In the genomic region with DNA sequence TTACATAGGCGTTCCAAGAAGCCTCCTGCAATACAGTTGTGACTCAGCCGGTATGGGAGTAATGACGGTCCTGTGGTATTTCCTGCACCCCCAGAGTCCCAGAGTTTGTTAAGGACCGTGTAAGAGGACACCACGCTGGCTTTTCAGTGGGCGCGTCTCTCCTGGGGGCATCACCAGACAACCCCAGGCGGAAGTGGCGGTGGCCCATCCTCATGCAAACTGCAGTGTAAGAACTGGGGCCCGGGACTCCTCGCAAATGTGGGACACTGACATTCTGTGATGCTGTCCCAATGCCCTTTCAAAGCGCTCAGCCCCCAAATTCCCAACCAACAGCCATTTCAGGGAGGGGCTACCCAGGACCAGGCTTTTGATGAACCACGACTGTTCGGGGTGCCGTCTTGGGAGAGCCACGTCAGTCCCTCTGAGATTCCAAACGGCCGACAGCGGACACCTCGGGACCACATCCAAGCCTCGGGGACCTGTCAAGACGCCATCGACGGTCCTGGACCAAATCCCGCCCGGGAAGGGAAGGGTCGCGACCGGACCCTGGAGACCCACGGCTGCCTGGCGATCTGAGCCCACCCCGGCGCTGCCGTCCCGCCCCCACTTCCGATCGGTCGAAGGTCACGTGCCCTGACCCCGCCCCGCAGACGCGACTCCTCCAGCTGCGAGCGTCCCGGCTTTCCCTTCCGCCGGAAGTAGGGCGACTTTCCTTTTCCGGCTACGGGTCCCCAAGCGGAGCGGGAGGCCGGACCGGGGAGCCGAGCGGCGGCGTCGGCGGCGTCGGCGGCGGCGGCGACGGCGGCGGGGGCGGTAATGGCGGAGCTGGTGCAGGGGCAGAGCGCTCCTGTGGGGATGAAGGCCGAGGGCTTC, we compare ENCODE assay signal across 1 cellular context.
TF ChIP-seq lines count a peak whose summit lies in the region.

A gene with protein sequence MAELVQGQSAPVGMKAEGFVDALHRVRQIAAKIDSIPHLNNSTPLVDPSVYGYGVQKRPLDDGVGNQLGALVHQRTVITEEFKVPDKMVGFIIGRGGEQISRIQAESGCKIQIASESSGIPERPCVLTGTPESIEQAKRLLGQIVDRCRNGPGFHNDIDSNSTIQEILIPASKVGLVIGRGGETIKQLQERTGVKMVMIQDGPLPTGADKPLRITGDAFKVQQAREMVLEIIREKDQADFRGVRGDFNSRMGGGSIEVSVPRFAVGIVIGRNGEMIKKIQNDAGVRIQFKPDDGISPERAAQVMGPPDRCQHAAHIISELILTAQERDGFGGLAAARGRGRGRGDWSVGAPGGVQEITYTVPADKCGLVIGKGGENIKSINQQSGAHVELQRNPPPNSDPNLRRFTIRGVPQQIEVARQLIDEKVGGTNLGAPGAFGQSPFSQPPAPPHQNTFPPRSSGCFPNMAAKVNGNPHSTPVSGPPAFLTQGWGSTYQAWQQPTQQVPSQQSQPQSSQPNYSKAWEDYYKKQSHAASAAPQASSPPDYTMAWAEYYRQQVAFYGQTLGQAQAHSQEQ (plus strand): TSS at position 713 of the 873 bp plus-strand sequence. CDS start 104 bp downstream, at position 817.

TF ChIP-seq in K562, 482 proteins besides CTCF, POLR2A, EP300 and RAD21 (continued from another document and continues in another):
- no peak for TF ChIP-seq YBX1 (IDR thresholded peaks at IDR 0.05)
- TF ChIP-seq, protein P1, sequence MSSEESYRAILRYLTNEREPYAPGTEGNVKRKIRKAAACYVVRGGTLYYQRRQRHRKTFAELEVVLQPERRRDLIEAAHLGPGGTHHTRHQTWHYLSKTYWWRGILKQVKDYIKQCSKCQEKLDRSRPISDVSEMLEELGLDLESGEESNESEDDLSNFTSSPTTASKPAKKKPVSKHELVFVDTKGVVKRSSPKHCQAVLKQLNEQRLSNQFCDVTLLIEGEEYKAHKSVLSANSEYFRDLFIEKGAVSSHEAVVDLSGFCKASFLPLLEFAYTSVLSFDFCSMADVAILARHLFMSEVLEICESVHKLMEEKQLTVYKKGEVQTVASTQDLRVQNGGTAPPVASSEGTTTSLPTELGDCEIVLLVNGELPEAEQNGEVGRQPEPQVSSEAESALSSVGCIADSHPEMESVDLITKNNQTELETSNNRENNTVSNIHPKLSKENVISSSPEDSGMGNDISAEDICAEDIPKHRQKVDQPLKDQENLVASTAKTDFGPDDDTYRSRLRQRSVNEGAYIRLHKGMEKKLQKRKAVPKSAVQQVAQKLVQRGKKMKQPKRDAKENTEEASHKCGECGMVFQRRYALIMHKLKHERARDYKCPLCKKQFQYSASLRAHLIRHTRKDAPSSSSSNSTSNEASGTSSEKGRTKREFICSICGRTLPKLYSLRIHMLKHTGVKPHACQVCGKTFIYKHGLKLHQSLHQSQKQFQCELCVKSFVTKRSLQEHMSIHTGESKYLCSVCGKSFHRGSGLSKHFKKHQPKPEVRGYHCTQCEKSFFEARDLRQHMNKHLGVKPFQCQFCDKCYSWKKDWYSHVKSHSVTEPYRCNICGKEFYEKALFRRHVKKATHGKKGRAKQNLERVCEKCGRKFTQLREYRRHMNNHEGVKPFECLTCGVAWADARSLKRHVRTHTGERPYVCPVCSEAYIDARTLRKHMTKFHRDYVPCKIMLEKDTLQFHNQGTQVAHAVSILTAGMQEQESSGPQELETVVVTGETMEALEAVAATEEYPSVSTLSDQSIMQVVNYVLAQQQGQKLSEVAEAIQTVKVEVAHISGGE (CRISPR knock-in tag; IDR thresholded peaks at IDR 0.05): peak; percentile 89 to 97 (median 95); a peak in 5 of 6 replicates
- 0 out of 2 replicates have a peak, but pooled peaks have one; percentile 67 for TF ChIP-seq OTX1 (CRISPR knock-in tag; IDR thresholded peaks at IDR 0.05)
- TF ChIP-seq ZSCAN29 (IDR thresholded peaks at IDR 0.05): no peak
- no peak for TF ChIP-seq RBM15 (IDR thresholded peaks at IDR 0.05; ENCODE audit: insufficient read depth, low read length)
- no peak for TF ChIP-seq NR3C1 (CRISPR knock-in tag; IDR thresholded peaks at IDR 0.05)
- peak; percentile 61 for TF ChIP-seq DACH1 (IDR thresholded peaks at IDR 0.05; ENCODE audit: partially characterized antibody)
- TF ChIP-seq ARID1B (IDR thresholded peaks at IDR 0.05): peak; percentile 32; the same call in 1 of the 2 replicates
- TF ChIP-seq NFRKB (IDR thresholded peaks at IDR 0.05; ENCODE audit: low read depth): peak; percentile 67; the same call in 1 of the 2 replicates
- 0 out of 2 replicates have a peak, but pooled peaks have one; percentile 36 for TF ChIP-seq ELF2 (CRISPR knock-in tag; IDR thresholded peaks at IDR 0.05)
- TF ChIP-seq, protein P2, sequence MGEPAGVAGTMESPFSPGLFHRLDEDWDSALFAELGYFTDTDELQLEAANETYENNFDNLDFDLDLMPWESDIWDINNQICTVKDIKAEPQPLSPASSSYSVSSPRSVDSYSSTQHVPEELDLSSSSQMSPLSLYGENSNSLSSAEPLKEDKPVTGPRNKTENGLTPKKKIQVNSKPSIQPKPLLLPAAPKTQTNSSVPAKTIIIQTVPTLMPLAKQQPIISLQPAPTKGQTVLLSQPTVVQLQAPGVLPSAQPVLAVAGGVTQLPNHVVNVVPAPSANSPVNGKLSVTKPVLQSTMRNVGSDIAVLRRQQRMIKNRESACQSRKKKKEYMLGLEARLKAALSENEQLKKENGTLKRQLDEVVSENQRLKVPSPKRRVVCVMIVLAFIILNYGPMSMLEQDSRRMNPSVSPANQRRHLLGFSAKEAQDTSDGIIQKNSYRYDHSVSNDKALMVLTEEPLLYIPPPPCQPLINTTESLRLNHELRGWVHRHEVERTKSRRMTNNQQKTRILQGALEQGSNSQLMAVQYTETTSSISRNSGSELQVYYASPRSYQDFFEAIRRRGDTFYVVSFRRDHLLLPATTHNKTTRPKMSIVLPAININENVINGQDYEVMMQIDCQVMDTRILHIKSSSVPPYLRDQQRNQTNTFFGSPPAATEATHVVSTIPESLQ (CRISPR knock-in tag; IDR thresholded peaks at IDR 0.05): 0 out of 2 replicates have a peak, but pooled peaks have one; percentile 65
- TF ChIP-seq TAF15 (IDR thresholded peaks at IDR 0.05; ENCODE audit: low read depth, low read length): no peak
- TF ChIP-seq ZNF778 (CRISPR knock-in tag; IDR thresholded peaks at IDR 0.05): no peak
- TF ChIP-seq, protein P3, sequence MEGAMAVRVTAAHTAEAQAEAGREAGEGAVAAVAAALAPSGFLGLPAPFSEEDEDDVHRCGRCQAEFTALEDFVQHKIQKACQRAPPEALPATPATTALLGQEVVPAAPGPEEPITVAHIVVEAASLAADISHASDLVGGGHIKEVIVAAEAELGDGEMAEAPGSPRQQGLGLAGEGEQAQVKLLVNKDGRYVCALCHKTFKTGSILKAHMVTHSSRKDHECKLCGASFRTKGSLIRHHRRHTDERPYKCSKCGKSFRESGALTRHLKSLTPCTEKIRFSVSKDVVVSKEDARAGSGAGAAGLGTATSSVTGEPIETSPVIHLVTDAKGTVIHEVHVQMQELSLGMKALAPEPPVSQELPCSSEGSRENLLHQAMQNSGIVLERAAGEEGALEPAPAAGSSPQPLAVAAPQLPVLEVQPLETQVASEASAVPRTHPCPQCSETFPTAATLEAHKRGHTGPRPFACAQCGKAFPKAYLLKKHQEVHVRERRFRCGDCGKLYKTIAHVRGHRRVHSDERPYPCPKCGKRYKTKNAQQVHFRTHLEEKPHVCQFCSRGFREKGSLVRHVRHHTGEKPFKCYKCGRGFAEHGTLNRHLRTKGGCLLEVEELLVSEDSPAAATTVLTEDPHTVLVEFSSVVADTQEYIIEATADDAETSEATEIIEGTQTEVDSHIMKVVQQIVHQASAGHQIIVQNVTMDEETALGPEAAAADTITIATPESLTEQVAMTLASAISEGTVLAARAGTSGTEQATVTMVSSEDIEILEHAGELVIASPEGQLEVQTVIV (CRISPR knock-in tag; IDR thresholded peaks at IDR 0.05; ENCODE audit: borderline replicate concordance): no peak
- peak; percentile 45; the same call in 1 of the 2 replicates for TF ChIP-seq MBD2 (IDR thresholded peaks at IDR 0.05; ENCODE audit: borderline replicate concordance, low read depth)
- TF ChIP-seq, protein P4, sequence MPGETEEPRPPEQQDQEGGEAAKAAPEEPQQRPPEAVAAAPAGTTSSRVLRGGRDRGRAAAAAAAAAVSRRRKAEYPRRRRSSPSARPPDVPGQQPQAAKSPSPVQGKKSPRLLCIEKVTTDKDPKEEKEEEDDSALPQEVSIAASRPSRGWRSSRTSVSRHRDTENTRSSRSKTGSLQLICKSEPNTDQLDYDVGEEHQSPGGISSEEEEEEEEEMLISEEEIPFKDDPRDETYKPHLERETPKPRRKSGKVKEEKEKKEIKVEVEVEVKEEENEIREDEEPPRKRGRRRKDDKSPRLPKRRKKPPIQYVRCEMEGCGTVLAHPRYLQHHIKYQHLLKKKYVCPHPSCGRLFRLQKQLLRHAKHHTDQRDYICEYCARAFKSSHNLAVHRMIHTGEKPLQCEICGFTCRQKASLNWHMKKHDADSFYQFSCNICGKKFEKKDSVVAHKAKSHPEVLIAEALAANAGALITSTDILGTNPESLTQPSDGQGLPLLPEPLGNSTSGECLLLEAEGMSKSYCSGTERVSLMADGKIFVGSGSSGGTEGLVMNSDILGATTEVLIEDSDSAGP (CRISPR knock-in tag; IDR thresholded peaks at IDR 0.05): no peak
- TF ChIP-seq FUS (optimal IDR thresholded peaks at IDR 0.05; ENCODE audit: low read depth, low read length): no peak
- TF ChIP-seq, protein P5, sequence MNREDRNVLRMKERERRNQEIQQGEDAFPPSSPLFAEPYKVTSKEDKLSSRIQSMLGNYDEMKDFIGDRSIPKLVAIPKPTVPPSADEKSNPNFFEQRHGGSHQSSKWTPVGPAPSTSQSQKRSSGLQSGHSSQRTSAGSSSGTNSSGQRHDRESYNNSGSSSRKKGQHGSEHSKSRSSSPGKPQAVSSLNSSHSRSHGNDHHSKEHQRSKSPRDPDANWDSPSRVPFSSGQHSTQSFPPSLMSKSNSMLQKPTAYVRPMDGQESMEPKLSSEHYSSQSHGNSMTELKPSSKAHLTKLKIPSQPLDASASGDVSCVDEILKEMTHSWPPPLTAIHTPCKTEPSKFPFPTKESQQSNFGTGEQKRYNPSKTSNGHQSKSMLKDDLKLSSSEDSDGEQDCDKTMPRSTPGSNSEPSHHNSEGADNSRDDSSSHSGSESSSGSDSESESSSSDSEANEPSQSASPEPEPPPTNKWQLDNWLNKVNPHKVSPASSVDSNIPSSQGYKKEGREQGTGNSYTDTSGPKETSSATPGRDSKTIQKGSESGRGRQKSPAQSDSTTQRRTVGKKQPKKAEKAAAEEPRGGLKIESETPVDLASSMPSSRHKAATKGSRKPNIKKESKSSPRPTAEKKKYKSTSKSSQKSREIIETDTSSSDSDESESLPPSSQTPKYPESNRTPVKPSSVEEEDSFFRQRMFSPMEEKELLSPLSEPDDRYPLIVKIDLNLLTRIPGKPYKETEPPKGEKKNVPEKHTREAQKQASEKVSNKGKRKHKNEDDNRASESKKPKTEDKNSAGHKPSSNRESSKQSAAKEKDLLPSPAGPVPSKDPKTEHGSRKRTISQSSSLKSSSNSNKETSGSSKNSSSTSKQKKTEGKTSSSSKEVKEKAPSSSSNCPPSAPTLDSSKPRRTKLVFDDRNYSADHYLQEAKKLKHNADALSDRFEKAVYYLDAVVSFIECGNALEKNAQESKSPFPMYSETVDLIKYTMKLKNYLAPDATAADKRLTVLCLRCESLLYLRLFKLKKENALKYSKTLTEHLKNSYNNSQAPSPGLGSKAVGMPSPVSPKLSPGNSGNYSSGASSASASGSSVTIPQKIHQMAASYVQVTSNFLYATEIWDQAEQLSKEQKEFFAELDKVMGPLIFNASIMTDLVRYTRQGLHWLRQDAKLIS (CRISPR knock-in tag; IDR thresholded peaks at IDR 0.05): peak; percentile 43; the same call in 1 of the 2 replicates
- TF ChIP-seq CBX2 (IDR thresholded peaks at IDR 0.05; ENCODE audit: insufficient read depth, low read length, poor library complexity, severe bottlenecking): no peak
- TF ChIP-seq, protein P6, sequence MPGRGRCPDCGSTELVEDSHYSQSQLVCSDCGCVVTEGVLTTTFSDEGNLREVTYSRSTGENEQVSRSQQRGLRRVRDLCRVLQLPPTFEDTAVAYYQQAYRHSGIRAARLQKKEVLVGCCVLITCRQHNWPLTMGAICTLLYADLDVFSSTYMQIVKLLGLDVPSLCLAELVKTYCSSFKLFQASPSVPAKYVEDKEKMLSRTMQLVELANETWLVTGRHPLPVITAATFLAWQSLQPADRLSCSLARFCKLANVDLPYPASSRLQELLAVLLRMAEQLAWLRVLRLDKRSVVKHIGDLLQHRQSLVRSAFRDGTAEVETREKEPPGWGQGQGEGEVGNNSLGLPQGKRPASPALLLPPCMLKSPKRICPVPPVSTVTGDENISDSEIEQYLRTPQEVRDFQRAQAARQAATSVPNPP (IDR thresholded peaks at IDR 0.05; ENCODE audit: borderline replicate concordance, insufficient read depth, insufficient read length): no peak
- TF ChIP-seq, protein P7, sequence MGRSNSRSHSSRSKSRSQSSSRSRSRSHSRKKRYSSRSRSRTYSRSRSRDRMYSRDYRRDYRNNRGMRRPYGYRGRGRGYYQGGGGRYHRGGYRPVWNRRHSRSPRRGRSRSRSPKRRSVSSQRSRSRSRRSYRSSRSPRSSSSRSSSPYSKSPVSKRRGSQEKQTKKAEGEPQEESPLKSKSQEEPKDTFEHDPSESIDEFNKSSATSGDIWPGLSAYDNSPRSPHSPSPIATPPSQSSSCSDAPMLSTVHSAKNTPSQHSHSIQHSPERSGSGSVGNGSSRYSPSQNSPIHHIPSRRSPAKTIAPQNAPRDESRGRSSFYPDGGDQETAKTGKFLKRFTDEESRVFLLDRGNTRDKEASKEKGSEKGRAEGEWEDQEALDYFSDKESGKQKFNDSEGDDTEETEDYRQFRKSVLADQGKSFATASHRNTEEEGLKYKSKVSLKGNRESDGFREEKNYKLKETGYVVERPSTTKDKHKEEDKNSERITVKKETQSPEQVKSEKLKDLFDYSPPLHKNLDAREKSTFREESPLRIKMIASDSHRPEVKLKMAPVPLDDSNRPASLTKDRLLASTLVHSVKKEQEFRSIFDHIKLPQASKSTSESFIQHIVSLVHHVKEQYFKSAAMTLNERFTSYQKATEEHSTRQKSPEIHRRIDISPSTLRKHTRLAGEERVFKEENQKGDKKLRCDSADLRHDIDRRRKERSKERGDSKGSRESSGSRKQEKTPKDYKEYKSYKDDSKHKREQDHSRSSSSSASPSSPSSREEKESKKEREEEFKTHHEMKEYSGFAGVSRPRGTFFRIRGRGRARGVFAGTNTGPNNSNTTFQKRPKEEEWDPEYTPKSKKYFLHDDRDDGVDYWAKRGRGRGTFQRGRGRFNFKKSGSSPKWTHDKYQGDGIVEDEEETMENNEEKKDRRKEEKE (IDR thresholded peaks at IDR 0.05; ENCODE audit: borderline replicate concordance in 1 of 2, control insufficient read depth in 1 of 2, low read depth in 2 of 2, low read length in 1 of 2): peak in 1 of 2 experiments; percentile 81; a peak in 1 of 4 replicates
- TF ChIP-seq, protein P8, sequence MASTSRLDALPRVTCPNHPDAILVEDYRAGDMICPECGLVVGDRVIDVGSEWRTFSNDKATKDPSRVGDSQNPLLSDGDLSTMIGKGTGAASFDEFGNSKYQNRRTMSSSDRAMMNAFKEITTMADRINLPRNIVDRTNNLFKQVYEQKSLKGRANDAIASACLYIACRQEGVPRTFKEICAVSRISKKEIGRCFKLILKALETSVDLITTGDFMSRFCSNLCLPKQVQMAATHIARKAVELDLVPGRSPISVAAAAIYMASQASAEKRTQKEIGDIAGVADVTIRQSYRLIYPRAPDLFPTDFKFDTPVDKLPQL (IDR thresholded peaks at IDR 0.05; ENCODE audit: extremely low read depth, insufficient read length): no peak
- TF ChIP-seq ZNF23 (CRISPR knock-in tag; IDR thresholded peaks at IDR 0.05): no peak
- TF ChIP-seq ZNF668 (CRISPR knock-in tag; IDR thresholded peaks at IDR 0.05): no peak
- peak; percentile 36; the same call in 1 of the 2 replicates for TF ChIP-seq NFIC (IDR thresholded peaks at IDR 0.05)
- no peak for TF ChIP-seq ARHGAP35 (IDR thresholded peaks at IDR 0.05; ENCODE audit: partially characterized antibody)
- TF ChIP-seq CBFA2T2 (conservative IDR thresholded peaks at IDR 0.05): peak; percentile 72
